ENCODE assay signal across 21 cellular contexts in the genomic region with DNA sequence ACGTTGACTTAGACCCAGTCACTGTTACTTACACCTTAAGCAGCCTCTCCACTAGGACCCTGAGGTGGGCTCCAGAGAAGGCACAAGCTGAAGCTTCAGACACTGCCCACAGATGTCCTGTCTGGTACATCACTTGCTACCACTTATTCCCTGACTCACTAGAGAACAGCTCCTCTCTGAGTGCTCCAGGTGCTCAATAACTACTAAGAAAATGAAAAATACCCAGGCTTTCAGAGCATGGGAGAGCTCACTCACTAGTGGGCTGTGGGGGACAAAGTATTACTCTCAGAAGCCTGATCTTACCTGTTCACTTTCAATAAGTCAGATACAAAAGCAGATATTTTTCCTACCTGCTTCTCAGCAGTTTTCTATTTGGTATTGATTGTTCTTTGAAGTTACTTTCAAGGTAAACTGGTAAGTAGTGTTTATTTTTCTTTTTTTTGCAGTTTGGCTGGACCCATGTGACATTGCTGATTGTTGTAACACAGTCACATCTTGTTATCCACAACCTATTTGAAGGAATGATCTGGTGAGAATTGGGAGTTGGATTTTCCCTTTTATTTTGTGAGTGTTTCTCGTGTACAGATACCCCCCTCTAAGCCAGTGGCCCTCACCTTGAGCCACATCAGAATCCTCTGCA. TPM values are rescaled to one million over a fixed set of nuclear protein-coding genes. Genes with fewer than 3 reads are reported as not detected.
A peak's percentile ranks its signal among the peaks of the same experiment; 100 is the strongest.
DNase-seq lines count a peak whose midpoint lies in the region; ATAC-seq and TF ChIP-seq lines count a peak whose summit lies in the region.
"Had no signal": no experiment of that assay in that cellular context is flagged by ENCODE, and none has a peak within 500 bp of the region (broad histone marks: within the 10 kb centered on the region; RNA-seq: fewer than 3 reads in every experiment).

No MANE protein-coding gene starts in this region.

- H3K27ac ChIP-seq in right atrium auricular region, result peak overlapping the region; percentile 32 to 61
- H3K27ac ChIP-seq: RWPE1 had no signal

- POLR2A ChIA-PET in activated CD8-positive, alpha-beta T cell treated with anti-CD3 and anti-CD28 coated beads for 36 hours (lab: Charles Lee), result interaction anchor here (1.5 kb wide), 1 partner anchor 14 kb away, joined by 4 read pairs; no protein-coding TSS in a partner anchor

- no peaks in the 10 kb centered on the region; the same call in 1 of the 2 replicates for H3K27me3 Mint-ChIP-seq in HFFc6 (ENCODE audit: insufficient read depth)
- H3K27me3 Mint-ChIP-seq in activated CD8-positive, alpha-beta T cell treated with anti-CD3 and anti-CD28 coated beads for 36 hours, result no peaks in the 10 kb centered on the region
- H3K27me3 Mint-ChIP-seq: activated B cell treated with CpG ODN at 0.5 μM for 24 hours; CD4-positive, alpha-beta T cell had no signal

- H3K27ac Mint-ChIP-seq in HFFc6, result peak overlapping the region; percentile 25
- H3K27ac Mint-ChIP-seq in activated CD8-positive, alpha-beta T cell treated with anti-CD3 and anti-CD28 coated beads for 36 hours, result peak overlapping the region; percentile 10
- H3K27ac Mint-ChIP-seq: activated B cell treated with CpG ODN at 0.5 μM for 24 hours had no signal

- ATAC-seq in activated CD8-positive, alpha-beta T cell treated with anti-CD3 and anti-CD28 coated beads for 36 hours, result no peak

- CTCF ChIA-PET in activated CD8-positive, alpha-beta T cell treated with anti-CD3 and anti-CD28 coated beads for 36 hours (lab: Charles Lee), result interaction anchor here (1.0 to 3.3 kb wide), 2 partner anchors 10 to 40 kb away, joined by 3 to 16 read pairs; no protein-coding TSS in a partner anchor

- H3K9me3 ChIP-seq in right atrium auricular region, result no peaks in the 10 kb centered on the region
- H3K9me3 ChIP-seq in skeletal muscle satellite cell (replicated peaks; ENCODE audit: low read length), result no peaks in the 10 kb centered on the region
- H3K9me3 ChIP-seq: HAP-1 had no signal

- H3K4me3 ChIP-seq in right atrium auricular region, result no peak overlapping the region
- no peak overlapping the region for H3K4me3 ChIP-seq in skeletal muscle satellite cell (ENCODE audit: low read length)
- H3K4me3 ChIP-seq: HAP-1 had no signal

- DNase-seq in HFFc6 (no peak), right atrium auricular region (ENCODE audit: low spot score) (no peak), NCI-H1092 (lab: John Stamatoyannopoulos, UW) (no peak), cerebellar cortex (ENCODE audit: low spot score) (no peak), NCI-H748 treated with DMSO at 0.1 percent for 48 hours (lab: John Stamatoyannopoulos, UW) (no peak)
- no peak for DNase-seq in activated CD8-positive, alpha-beta T cell treated with anti-CD3 and anti-CD28 coated beads for 36 hours
- DNase-seq: activated B cell treated with CpG ODN at 0.5 μM for 24 hours; activated CD4-positive, alpha-beta T cell treated with anti-CD3 and anti-CD28 coated beads, Interleukin-2, amount 50 U/mL, for 4 hours; activated naive CD4-positive, alpha-beta T cell; CD4-positive, alpha-beta T cell; head of caudate nucleus; mesendoderm; NCI-H1105 treated with DMSO at 0.1 percent for 48 hours; NCI-H2227 treated with DMSO at 0.1 percent for 48 hours; nucleus accumbens; stimulated activated CD4-positive, alpha-beta T cell treated with anti-CD3 and anti-CD28 coated beads, Interleukin-4, amount 100 ng/mL, for 1 hour; stimulated activated naive CD4-positive, alpha-beta T cell; T-helper 9 cell had no signal

- H3K9ac ChIP-seq in skeletal muscle satellite cell (ENCODE audit: low read depth, low read length), result no peak overlapping the region

- H3K4me3 Mint-ChIP-seq in HFFc6, result no peak overlapping the region
- H3K4me3 Mint-ChIP-seq in activated CD8-positive, alpha-beta T cell treated with anti-CD3 and anti-CD28 coated beads for 36 hours, result no peak overlapping the region
- H3K4me3 Mint-ChIP-seq: activated B cell treated with CpG ODN at 0.5 μM for 24 hours; CD4-positive, alpha-beta T cell had no signal

- H3K4me2 ChIP-seq in skeletal muscle satellite cell (ENCODE audit: low read length), result peak overlapping the region; percentile 22

- TF ChIP-seq CTCF in HFFc6 (IDR thresholded peaks at IDR 0.05) (no peak), right atrium auricular region (IDR thresholded peaks at IDR 0.05) (no peak)
- TF ChIP-seq CTCF in activated CD8-positive, alpha-beta T cell treated with anti-CD3 and anti-CD28 coated beads for 36 hours (IDR thresholded peaks at IDR 0.05), result no peak

- H3K9me3 Mint-ChIP-seq in HFFc6, result no peaks in the 10 kb centered on the region
- H3K9me3 Mint-ChIP-seq in activated CD8-positive, alpha-beta T cell treated with anti-CD3 and anti-CD28 coated beads for 36 hours, result no peaks in the 10 kb centered on the region
- H3K9me3 Mint-ChIP-seq: activated B cell treated with CpG ODN at 0.5 μM for 24 hours; CD4-positive, alpha-beta T cell had no signal

- H3K36me3 ChIP-seq in right atrium auricular region, result peaks cover 63% of the 10 kb centered on the region
- peaks cover 15% of the 10 kb centered on the region for H3K36me3 ChIP-seq in skeletal muscle satellite cell (ENCODE audit: insufficient read depth, low read length)

- peaks cover 6% of the 10 kb centered on the region; the same call in 1 of the 2 replicates for H3K36me3 Mint-ChIP-seq in HFFc6 (ENCODE audit: low read depth)
- peaks cover 12% of the 10 kb centered on the region for H3K36me3 Mint-ChIP-seq in activated CD8-positive, alpha-beta T cell treated with anti-CD3 and anti-CD28 coated beads for 36 hours (ENCODE audit: low read depth)

- H3K4me1 ChIP-seq in right atrium auricular region, result peaks cover 0 to 42% of the 10 kb centered on the region in 2 donors
- peaks cover 7% of the 10 kb centered on the region for H3K4me1 ChIP-seq in skeletal muscle satellite cell (ENCODE audit: control insufficient read depth, insufficient read depth, low read length)

- H3K4me1 Mint-ChIP-seq in HFFc6 (ENCODE audit: low read depth), result peaks cover 27% of the 10 kb centered on the region
- peaks cover 4% of the 10 kb centered on the region for H3K4me1 Mint-ChIP-seq in activated CD8-positive, alpha-beta T cell treated with anti-CD3 and anti-CD28 coated beads for 36 hours (ENCODE audit: low read depth)

- no peaks in the 10 kb centered on the region for H3K27me3 ChIP-seq in right atrium auricular region
- H3K27me3 ChIP-seq in skeletal muscle satellite cell (ENCODE audit: control insufficient read depth, insufficient read depth, low read length), result no peaks in the 10 kb centered on the region

- intact Hi-C loops in activated CD8-positive, alpha-beta T cell treated with anti-CD3 and anti-CD28 coated beads for 36 hours (cut with micrococcal nuclease), result no loop called here

RNA-seq across cellular contexts. Expression of a gene that starts 55.9 kb away (rescaled TPM):
- total RNA-seq in HFFc6 (2021; fragmentation: NEBNext Ultra II Directional; extraction: Animal tissue kit (Norgen Biotek cat#: 25700)), result 10 to 100 TPM; 36.6 to 42.5 (median 39.2) TPM
- total RNA-seq in activated CD8-positive, alpha-beta T cell treated with anti-CD3 and anti-CD28 coated beads for 36 hours, result 10 to 100 TPM; 30.2 to 34.7 TPM
- 10 to 100 TPM; 45.5 to 60.8 TPM for total RNA-seq in right atrium auricular region
- total RNA-seq in skeletal muscle satellite cell (2012; rRNA removed), result 18.3 and 21.0 TPM in 2 replicates
